4 cellular contexts compared by ENCODE assay signal in the genomic region with DNA sequence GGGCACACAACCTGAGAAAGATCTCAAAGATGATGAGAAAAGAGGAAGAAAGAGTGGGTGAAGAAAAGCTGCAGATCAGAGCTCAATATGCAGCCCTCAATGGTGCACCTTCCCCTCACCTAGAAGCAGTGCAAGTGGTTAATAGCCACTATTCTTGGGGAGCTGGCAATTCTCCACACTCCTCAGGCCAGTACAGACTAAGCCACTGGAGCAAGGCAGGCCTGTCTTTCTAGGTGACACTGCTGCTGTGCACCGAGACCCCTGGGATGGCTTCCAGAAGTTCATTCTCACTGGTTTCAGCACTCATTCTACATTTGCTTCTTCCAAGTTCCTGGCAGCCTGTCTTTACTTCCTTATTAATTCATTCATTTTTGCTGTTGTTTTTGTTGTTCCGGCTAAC.
"Had no signal": no experiment of that assay in that cellular context is flagged by ENCODE, and none has a peak within 500 bp of the region (broad histone marks: within the 10 kb centered on the region; RNA-seq: fewer than 3 reads in every experiment).

No MANE protein-coding gene starts in this region.

- H3K27ac ChIP-seq: HL-60 had no signal

- DNase-seq: IMR-90, KBM-7 had no signal

- H3K4me3 ChIP-seq: K562 had no signal
